Comparison of ENCODE assay signal across 24 cellular contexts in the genomic region with DNA sequence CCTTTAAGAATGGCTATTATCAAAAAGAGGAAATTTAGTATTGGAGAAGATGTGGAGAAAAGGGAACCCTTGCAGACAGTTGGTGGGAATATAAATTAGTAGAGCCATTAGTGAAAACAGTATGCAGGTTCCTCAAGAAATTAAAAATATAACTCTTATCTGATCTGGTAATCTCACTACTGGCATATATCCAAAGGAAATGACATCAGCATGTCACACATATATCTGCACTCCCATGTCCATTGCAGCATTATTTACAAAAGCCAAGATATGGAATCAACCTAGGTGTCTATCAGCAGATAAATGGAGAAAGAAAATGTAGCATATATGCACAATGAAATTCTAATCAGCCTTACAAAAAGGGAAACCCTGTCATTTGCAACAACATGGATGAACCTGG. TPM values are rescaled to one million over a fixed set of nuclear protein-coding genes. Genes with fewer than 3 reads are reported as not detected.
A peak's percentile ranks its signal among the peaks of the same experiment; 100 is the strongest.
DNase-seq lines count a peak whose midpoint lies in the region; ATAC-seq and FAIRE-seq lines count a peak whose summit lies in the region.
"Had no signal": no experiment of that assay in that cellular context is flagged by ENCODE, and none has a peak within 500 bp of the region (broad histone marks: within the 10 kb centered on the region; RNA-seq: fewer than 3 reads in every experiment).

No MANE protein-coding gene starts in this region.

- CTCF ChIA-PET in activated CD8-positive, alpha-beta memory T cell treated with anti-CD3 and anti-CD28 coated beads, Interleukin-2, amount 10 ng/mL, durations not matched to agents 7 days and 5 days (lab: Charles Lee), result interaction anchor here (0.8 to 0.9 kb wide), 3 partner anchors 10 to 151 kb away, joined by 3 to 5 read pairs (median 3); no protein-coding TSS in a partner anchor

- H3K9me3 ChIP-seq in small intestine (ENCODE audit: control insufficient read depth, low read depth), result no peaks in the 10 kb centered on the region
- H3K9me3 ChIP-seq: gastrocnemius medialis, HAP-1, sigmoid colon had no signal

- no peak for ATAC-seq in activated CD8-positive, alpha-beta memory T cell treated with anti-CD3 and anti-CD28 coated beads, Interleukin-2, amount 10 ng/mL, durations not matched to agents 7 days and 5 days
- ATAC-seq in HG02588 (IDR thresholded peaks at IDR 0.05; ENCODE audit: unreplicated experiment), result no peak
- ATAC-seq: gastrocnemius medialis had no signal

- H3K36me3 Mint-ChIP-seq in activated CD8-positive, alpha-beta memory T cell treated with anti-CD3 and anti-CD28 coated beads, Interleukin-2, amount 10 ng/mL, durations not matched to agents 7 days and 5 days, result peaks cover 50% of the 10 kb centered on the region
- H3K36me3 Mint-ChIP-seq in activated naive CD8-positive, alpha-beta T cell treated with anti-CD3 and anti-CD28 coated beads for 36 hours, result peaks cover 71% of the 10 kb centered on the region
- H3K36me3 Mint-ChIP-seq: naive B cell had no signal

- peaks cover 6% of the 10 kb centered on the region for H3K9me3 Mint-ChIP-seq in activated CD8-positive, alpha-beta memory T cell treated with anti-CD3 and anti-CD28 coated beads, Interleukin-2, amount 10 ng/mL, durations not matched to agents 7 days and 5 days (ENCODE audit: low read depth)
- peaks cover 26% of the 10 kb centered on the region for H3K9me3 Mint-ChIP-seq in activated naive CD8-positive, alpha-beta T cell treated with anti-CD3 and anti-CD28 coated beads for 36 hours

- no peaks in the 10 kb centered on the region for H3K27me3 ChIP-seq in small intestine (ENCODE audit: control insufficient read depth in 2 of 2, insufficient read depth in 2 of 2, low read length in 2 of 2)
- H3K27me3 ChIP-seq: gastrocnemius medialis, sigmoid colon, stomach had no signal

- H3K4me3 Mint-ChIP-seq in activated CD8-positive, alpha-beta memory T cell treated with anti-CD3 and anti-CD28 coated beads, Interleukin-2, amount 10 ng/mL, durations not matched to agents 7 days and 5 days, result peak overlapping the region; percentile 80
- peak overlapping the region; percentile 72 for H3K4me3 Mint-ChIP-seq in activated naive CD8-positive, alpha-beta T cell treated with anti-CD3 and anti-CD28 coated beads for 36 hours
- H3K4me3 Mint-ChIP-seq: naive B cell had no signal

- H3K27me3 Mint-ChIP-seq in activated CD8-positive, alpha-beta memory T cell treated with anti-CD3 and anti-CD28 coated beads, Interleukin-2, amount 10 ng/mL, durations not matched to agents 7 days and 5 days, result no peaks in the 10 kb centered on the region
- H3K27me3 Mint-ChIP-seq in activated naive CD8-positive, alpha-beta T cell treated with anti-CD3 and anti-CD28 coated beads for 36 hours, result no peaks in the 10 kb centered on the region

- H3K4me1 ChIP-seq in small intestine (ENCODE audit: control insufficient read depth in 2 of 2, insufficient read depth in 1 of 2, low read depth in 1 of 2, low read length in 1 of 2), result no peaks in the 10 kb centered on the region
- H3K4me1 ChIP-seq: gastrocnemius medialis, HAP-1, sigmoid colon, stomach had no signal

- FAIRE-seq in small intestine (lab: Jason Lieb, UNC), result no peak
- FAIRE-seq: bronchial epithelial cell had no signal

- H3K36me3 ChIP-seq in small intestine (ENCODE audit: control insufficient read depth in 2 of 2, insufficient read depth in 2 of 2, low read length in 2 of 2), result no peaks in the 10 kb centered on the region
- H3K36me3 ChIP-seq: gastrocnemius medialis, HAP-1, sigmoid colon, stomach had no signal

- peak overlapping the region; percentile 85 for H3K27ac Mint-ChIP-seq in activated CD8-positive, alpha-beta memory T cell treated with anti-CD3 and anti-CD28 coated beads, Interleukin-2, amount 10 ng/mL, durations not matched to agents 7 days and 5 days
- H3K27ac Mint-ChIP-seq in activated naive CD8-positive, alpha-beta T cell treated with anti-CD3 and anti-CD28 coated beads for 36 hours, result peak overlapping the region; percentile 88
- H3K27ac Mint-ChIP-seq: naive B cell had no signal

- peaks cover 87% of the 10 kb centered on the region for H3K4me1 Mint-ChIP-seq in activated CD8-positive, alpha-beta memory T cell treated with anti-CD3 and anti-CD28 coated beads, Interleukin-2, amount 10 ng/mL, durations not matched to agents 7 days and 5 days
- H3K4me1 Mint-ChIP-seq in activated naive CD8-positive, alpha-beta T cell treated with anti-CD3 and anti-CD28 coated beads for 36 hours, result peaks cover 85% of the 10 kb centered on the region

- no peak overlapping the region for H3K4me3 ChIP-seq in small intestine (ENCODE audit: low read depth in 1 of 2, low read length in 2 of 2)
- H3K4me3 ChIP-seq: dorsolateral prefrontal cortex, gastrocnemius medialis, HAP-1, sigmoid colon, stomach had no signal

- peak; percentile 8 for DNase-seq in activated CD8-positive, alpha-beta memory T cell treated with anti-CD3 and anti-CD28 coated beads, Interleukin-2, amount 10 ng/mL, durations not matched to agents 7 days and 5 days
- DNase-seq in activated CD8-positive, alpha-beta memory T cell treated with anti-CD3 and anti-CD28 coated beads for 24 hours, result no peak
- peak; percentile 33 for DNase-seq in RPMI7951 (ENCODE audit: low read depth)
- no peak for DNase-seq in activated naive CD8-positive, alpha-beta T cell treated with anti-CD3 and anti-CD28 coated beads for 36 hours
- peak; percentile 25 for DNase-seq in small intestine
- no peak for DNase-seq in cerebellar nuclear complex (lab: John Stamatoyannopoulos, UW)
- DNase-seq in occipital lobe (lab: John Stamatoyannopoulos, UW), result no peak
- DNase-seq: C1 segment of cervical spinal cord; dorsolateral prefrontal cortex; gastrocnemius medialis; GF-D8; IMR-90; mesenchymal stem cell; naive B cell; NCI-H1694 treated with DMSO at 0.1 percent for 48 hours; NCI-H82; OCI-M1; SHP77 treated with DMSO at 0.1 percent for 48 hours; sigmoid colon; stimulated activated CD4-positive, alpha-beta T cell treated with anti-CD3 and anti-CD28 coated beads, Interleukin-2, amount 100 ng/mL, for 24 hours; stomach had no signal

- H3K27ac ChIP-seq in small intestine (ENCODE audit: low read depth in 1 of 2, low read length in 1 of 2), result no peak overlapping the region
- H3K27ac ChIP-seq: dorsolateral prefrontal cortex, gastrocnemius medialis, sigmoid colon, stomach had no signal

RNA-seq across cellular contexts. Expression of a gene that starts 2.6 kb away (rescaled TPM):
- 100 to 1,000 TPM in 1 of 2 experiments, 10 to 100 TPM in 1; 93.8 to 122 TPM for total RNA-seq in activated CD8-positive, alpha-beta memory T cell treated with anti-CD3 and anti-CD28 coated beads, Interleukin-2, amount 10 ng/mL, durations not matched to agents 7 days and 5 days
- 2.9 and 3.1 TPM in 2 replicates for total RNA-seq in RPMI7951 (2014; rRNA removed; shearing (Covaris generic))
- total RNA-seq in activated naive CD8-positive, alpha-beta T cell treated with anti-CD3 and anti-CD28 coated beads for 36 hours, result 10 to 100 TPM; 34.1 to 35.8 TPM
- 1 to 10 TPM in 1 of 3 donors, under 1 TPM in 2; 0.89 to 2.2 (median 0.98) TPM for polyA plus RNA-seq in small intestine
- not detected for total RNA-seq in occipital lobe
- total RNA-seq: bronchial epithelial cell, gastrocnemius medialis, IMR-90 had no signal
- polyA plus RNA-seq: IMR-90 had no signal

RNA-seq across cellular contexts. Expression of a gene that starts 35.2 kb away (rescaled TPM):
- total RNA-seq in activated CD8-positive, alpha-beta memory T cell treated with anti-CD3 and anti-CD28 coated beads, Interleukin-2, amount 10 ng/mL, durations not matched to agents 7 days and 5 days, result 1 to 10 TPM; 6.0 to 8.3 TPM
- total RNA-seq in RPMI7951 (2014; rRNA removed; shearing (Covaris generic)), result 15.6 and 22.1 TPM in 2 replicates
- total RNA-seq in activated naive CD8-positive, alpha-beta T cell treated with anti-CD3 and anti-CD28 coated beads for 36 hours, result 1 to 10 TPM; 4.3 to 4.5 TPM
- polyA plus RNA-seq in small intestine, result under 1 TPM in 2 of 3 donors, not detected in 1; 0.22 to 0.54 TPM
- 0.47 TPM for total RNA-seq in occipital lobe
- total RNA-seq: bronchial epithelial cell had no signal

Comparison
In these comparisons a context has a peak if more than half of its experiments do, and no peak if none do; other contexts are left out.
1. DNase-seq: peak in activated CD8-positive, alpha-beta memory T cell treated with anti-CD3 and anti-CD28 coated beads, Interleukin-2, amount 10 ng/mL, durations not matched to agents 7 days and 5 days (single experiment), RPMI7951 (single experiment) and small intestine (single experiment); none in activated CD8-positive, alpha-beta memory T cell treated with anti-CD3 and anti-CD28 coated beads for 24 hours (single experiment), activated naive CD8-positive, alpha-beta T cell treated with anti-CD3 and anti-CD28 coated beads for 36 hours (single experiment), cerebellar nuclear complex (0 of 2) and occipital lobe (single experiment).